Comparison of ENCODE assay signal across 8 cellular contexts in genomic region chr6:160102956-160103824, GRCh38. TPM values are rescaled to one million over a fixed set of nuclear protein-coding genes. Genes with fewer than 3 reads are reported as not detected.
DNase-seq lines count a peak whose midpoint lies in the region; ATAC-seq and TF ChIP-seq lines count a peak whose summit lies in the region.

No MANE protein-coding gene starts in this region.

- H3K4me3 ChIP-seq in DND-41 (ENCODE audit: low read depth in 1 of 2, low read length in 2 of 2) (no peak overlapping the region), SK-N-SH (ENCODE audit: low read depth in 2 of 2, low read length in 1 of 2) (no peak overlapping the region; a peak in 1 of 4 replicates), tibial artery (no peak overlapping the region)

- no peaks in the 10 kb centered on the region for H3K9me2 ChIP-seq in SK-N-SH

- TF ChIP-seq CTCF in DND-41 (IDR thresholded peaks at IDR 0.05; ENCODE audit: borderline replicate concordance, extremely low read depth, low read length, poor library complexity, severe bottlenecking) = peak; percentile 65
- TF ChIP-seq CTCF in SK-N-SH (IDR thresholded peaks at IDR 0.05) = peak; percentile 59
- TF ChIP-seq CTCF in tibial artery (IDR thresholded peaks at IDR 0.05) = peak in 1 of 2 experiments; percentile 43

- peak; percentile 30 for TF ChIP-seq RAD21 in SK-N-SH (IDR thresholded peaks at IDR 0.05; ENCODE audit: low read length)

- H3K36me3 ChIP-seq in DND-41 (ENCODE audit: insufficient read depth, low read length) (peaks cover 94% of the 10 kb centered on the region), SK-N-SH (replicated peaks in 1 of 2; ENCODE audit: control insufficient read depth in 1 of 2, insufficient read depth in 2 of 2, low read length in 1 of 2) (peaks cover 36 to 58% of the 10 kb centered on the region in 2 experiments), tibial artery (peaks cover 19 to 66% (median 40%) of the 10 kb centered on the region in 3 donors)

- H3K27ac ChIP-seq in DND-41 (ENCODE audit: low read length) (no peak overlapping the region), SK-N-SH (ENCODE audit: low read depth in 2 of 2, low read length in 1 of 2) (no peak overlapping the region), tibial artery (peak overlapping the region; percentile 78 to 79)

- intact Hi-C loops in tibial artery (cut with DNase I; ENCODE audit: low total_unique reads) = no loop called here

- no peak overlapping the region for H3K9ac ChIP-seq in DND-41 (ENCODE audit: low read depth, low read length)
- no peak overlapping the region for H3K9ac ChIP-seq in SK-N-SH

- no peaks in the 10 kb centered on the region for H3K79me2 ChIP-seq in DND-41 (ENCODE audit: insufficient read depth, low read length)
- H3K79me2 ChIP-seq in SK-N-SH (ENCODE audit: insufficient read depth) = no peaks in the 10 kb centered on the region

- 88% methylated on average over 14 of the region's 14 CpGs for WGBS in SK-N-SH (ENCODE audit: low lambda C conversion rate)

- peaks cover 14% of the 10 kb centered on the region; the same call in 1 of the 2 replicates for H4K20me1 ChIP-seq in DND-41 (ENCODE audit: insufficient read depth, low read length)
- no peaks in the 10 kb centered on the region for H4K20me1 ChIP-seq in SK-N-SH (ENCODE audit: insufficient read depth)

- CTCF ChIA-PET in SK-N-SH (lab: Yijun Ruan, JAX) = interaction anchor here (1.0 to 1.9 kb wide), 3 partner anchors 10 to 240 kb away, joined by 3 to 8 read pairs (median 6); no protein-coding TSS in a partner anchor

- no peak for TF ChIP-seq EP300 in SK-N-SH (IDR thresholded peaks at IDR 0.05; ENCODE audit: borderline replicate concordance in 1 of 2, low read depth in 1 of 2, low read length in 1 of 2)

- DNase-seq in DND-41 (peak; percentile 48), HCEC 1CT (peak; percentile 28), SK-N-SH (peak; percentile 45), fibroblast of the conjunctiva (ENCODE audit: low read depth) (peak; percentile 13), tibial artery (peak in 1 of 2 donors; percentile 65), NOMO-1 treated with dmso at 0.1 percent for 144 hours (lab: John Stamatoyannopoulos, UW; ENCODE audit: unreplicated experiment) (no peak), DMS114 treated with DMSO at 0.1 percent for 48 hours (lab: John Stamatoyannopoulos, UW; ENCODE audit: unreplicated experiment) (no peak), NCI-H187 treated with DMSO at 0.1 percent for 48 hours (lab: John Stamatoyannopoulos, UW) (no peak)

- H3K4me2 ChIP-seq in DND-41 (ENCODE audit: insufficient read depth, low read length) = no peak overlapping the region
- H3K4me2 ChIP-seq in SK-N-SH = no peak overlapping the region

- POLR2A ChIA-PET in SK-N-SH (lab: Yijun Ruan, JAX) = no interaction called here

- H3F3A ChIP-seq in SK-N-SH (replicated peaks; ENCODE audit: insufficient read depth) = no peaks in the 10 kb centered on the region

- H2AFZ ChIP-seq in DND-41 (ENCODE audit: low read depth, low read length) = no peak overlapping the region
- H2AFZ ChIP-seq in SK-N-SH (ENCODE audit: low read depth) = no peak overlapping the region

- H3K27me3 ChIP-seq in DND-41 (ENCODE audit: insufficient read depth, low read length, poor library complexity) (no peaks in the 10 kb centered on the region), SK-N-SH (ENCODE audit: insufficient read depth) (no peaks in the 10 kb centered on the region), tibial artery (no peaks in the 10 kb centered on the region)

- H3K4me1 ChIP-seq in DND-41 (ENCODE audit: insufficient read depth, low read length) = no peaks in the 10 kb centered on the region
- no peaks in the 10 kb centered on the region for H3K4me1 ChIP-seq in SK-N-SH (ENCODE audit: control insufficient read depth in 1 of 2, insufficient read depth in 2 of 2, low read depth in 1 of 2, low read length in 1 of 2)
- H3K4me1 ChIP-seq in tibial artery = peaks cover 0 to 26% (median 12%) of the 10 kb centered on the region in 4 donors

- H3K9me3 ChIP-seq in DND-41 (ENCODE audit: insufficient read depth, low read length, severe bottlenecking) (no peaks in the 10 kb centered on the region), SK-N-SH (no peaks in the 10 kb centered on the region), tibial artery (no peaks in the 10 kb centered on the region)

- peak; percentile 59 for ATAC-seq in DND-41 (ENCODE audit: insufficient read depth, low read depth)

TF ChIP-seq in SK-N-SH, 30 proteins besides CTCF, POLR2A, EP300 and RAD21:
- no peak for TF ChIP-seq FOXM1 (IDR thresholded peaks at IDR 0.05; ENCODE audit: low read depth)
- no peak for TF ChIP-seq GABPA (IDR thresholded peaks at IDR 0.05; ENCODE audit: low read depth)
- no peak for TF ChIP-seq FOXJ3 (CRISPR knock-in tag; IDR thresholded peaks at IDR 0.05)
- no peak for TF ChIP-seq MXI1 (IDR thresholded peaks at IDR 0.05; ENCODE audit: low read depth, low read length)
- TF ChIP-seq SMC3 (IDR thresholded peaks at IDR 0.05; ENCODE audit: low read depth, low read length) = peak; percentile 26; the same call in 1 of the 2 replicates
- no peak for TF ChIP-seq JUND (IDR thresholded peaks at IDR 0.05)

RNA-seq across cellular contexts. Expression of gene SLC22A1, which starts 18.4 kb away (rescaled TPM):
- polyA plus RNA-seq in SK-N-SH (2012; rRNA removed) = 0.10 and 0.20 TPM in 2 replicates
- 0.12 and 0.17 TPM in 2 replicates for polyA plus RNA-seq in SK-N-SH (2012; cell fraction: cytosol; rRNA removed)
- polyA plus RNA-seq in SK-N-SH (2012; cell fraction: nucleus; rRNA removed) = 0.62 and 2.6 TPM in 2 replicates

Comparison
In these comparisons a context has a peak if more than half of its experiments do, and no peak if none do; other contexts are left out.
1. DNase-seq: peak in DND-41 (single experiment), HCEC 1CT (single experiment), SK-N-SH (single experiment) and fibroblast of the conjunctiva (single experiment); none in NOMO-1 treated with dmso at 0.1 percent for 144 hours (single experiment), DMS114 treated with DMSO at 0.1 percent for 48 hours (single experiment) and NCI-H187 treated with DMSO at 0.1 percent for 48 hours (single experiment).
2. H3K27ac ChIP-seq: peak in tibial artery (2 of 2); none in DND-41 (single experiment) and SK-N-SH (0 of 2).